22 cellular contexts compared by ENCODE assay signal in genomic region chr3:84141571-84141970, GRCh38.
"Had no signal": no experiment of that assay in that cellular context is flagged by ENCODE, and none has a peak within 500 bp of the region (broad histone marks: within the 10 kb centered on the region; RNA-seq: fewer than 3 reads in every experiment).

No MANE protein-coding gene starts in this region.

- H3K27ac Mint-ChIP-seq: mesothelial cell of epicardium; naive B cell; naive thymus-derived CD8-positive, alpha-beta T cell had no signal

- H3K27ac ChIP-seq: coronary artery, dorsolateral prefrontal cortex, esophagus muscularis mucosa, gastrocnemius medialis, heart right ventricle, left lung, lower lobe of right lung had no signal

- H3K9me3 Mint-ChIP-seq: mesothelial cell of epicardium had no signal

- H3K27me3 Mint-ChIP-seq: naive B cell; naive thymus-derived CD8-positive, alpha-beta T cell had no signal

- H3K4me3 ChIP-seq: coronary artery, dorsolateral prefrontal cortex, esophagus muscularis mucosa, gastrocnemius medialis, heart right ventricle, left lung, lower lobe of right lung, mucosa of descending colon had no signal

- H3K36me3 Mint-ChIP-seq: mesothelial cell of epicardium; naive B cell; naive thymus-derived CD8-positive, alpha-beta T cell had no signal

- H3K9me3 ChIP-seq: esophagus muscularis mucosa, gastrocnemius medialis, left lung, lower lobe of right lung had no signal

- H3K27me3 ChIP-seq: dorsolateral prefrontal cortex, esophagus muscularis mucosa, gastrocnemius medialis, heart right ventricle, left lung had no signal

- ATAC-seq: gastrocnemius medialis; heart right ventricle; left cardiac atrium; left lung; left ventricle myocardium superior; lower lobe of right lung; mucosa of descending colon; naive thymus-derived CD8-positive, alpha-beta T cell had no signal

- H3K4me3 Mint-ChIP-seq: mesothelial cell of epicardium; naive B cell; naive thymus-derived CD8-positive, alpha-beta T cell had no signal

- H3K36me3 ChIP-seq: esophagus muscularis mucosa, gastrocnemius medialis, heart right ventricle, left lung, lower lobe of right lung had no signal

- DNase-seq: dermis blood vessel endothelial cell; dorsolateral prefrontal cortex; effector CD4-positive, alpha-beta T cell; effector memory CD4-positive, alpha-beta T cell; foreskin fibroblast; foreskin melanocyte; gastrocnemius medialis; glutamatergic neuron; head of caudate nucleus; heart right ventricle; hippocampal formation; left cardiac atrium; left lung; left ventricle myocardium superior; lower lobe of right lung; mesenchymal stem cell; mucosa of descending colon; naive B cell; naive thymus-derived CD8-positive, alpha-beta T cell had no signal

- H3K4me1 Mint-ChIP-seq: mesothelial cell of epicardium; naive B cell; naive thymus-derived CD8-positive, alpha-beta T cell had no signal

- H3K4me1 ChIP-seq: esophagus muscularis mucosa, gastrocnemius medialis, heart right ventricle, left lung, lower lobe of right lung had no signal
